Comparison of ENCODE assay signal across 30 cellular contexts in genomic region chr2:120612471-120612870, GRCh38.
"Had no signal": no experiment of that assay in that cellular context is flagged by ENCODE, and none has a peak within 500 bp of the region (broad histone marks: within the 10 kb centered on the region; RNA-seq: fewer than 3 reads in every experiment).

No MANE protein-coding gene starts in this region.

- H3K4me1 Mint-ChIP-seq: activated CD4-positive, alpha-beta T cell treated with anti-CD3 and anti-CD28 coated beads for 36 hours; activated CD4-positive, alpha-beta T cell treated with anti-CD3 and anti-CD28 coated beads, Interleukin-2, amount 10 ng/mL, durations not matched to agents 24 days and 14 days; activated CD8-positive, alpha-beta memory T cell treated with anti-CD3 and anti-CD28 coated beads, Interleukin-2, amount 10 ng/mL, durations not matched to agents 7 days and 5 days; central memory CD8-positive, alpha-beta T cell had no signal

- H3K4me3 ChIP-seq: adrenal gland, breast epithelium, coronary artery, dorsolateral prefrontal cortex, gastrocnemius medialis, heart right ventricle had no signal

- DNase-seq: activated CD4-positive, alpha-beta memory T cell treated with anti-CD3 and anti-CD28 coated beads for 36 hours; activated CD4-positive, alpha-beta T cell treated with anti-CD3 and anti-CD28 coated beads for 36 hours; activated CD4-positive, alpha-beta T cell treated with anti-CD3 and anti-CD28 coated beads, Interleukin-2, amount 10 ng/mL, durations not matched to agents 24 days and 14 days; activated CD4-positive, CD25-positive, alpha-beta regulatory T cell; activated CD4-positive, CD25-positive, alpha-beta regulatory T cell treated with anti-CD3 and anti-CD28 coated beads, Interleukin-2, amount 50 U/mL, for 72 hours; activated CD8-positive, alpha-beta memory T cell treated with anti-CD3 and anti-CD28 coated beads, Interleukin-2, amount 10 ng/mL, durations not matched to agents 7 days and 5 days; activated CD8-positive, alpha-beta memory T cell treated with anti-CD3 and anti-CD28 coated beads, Interleukin-2, amount 50 U/mL, for 4 hours; activated CD8-positive, alpha-beta T cell treated with anti-CD3 and anti-CD28 coated beads, Interleukin-2, amount 10 ng/mL, durations not matched to agents 7 days and 5 days; activated effector memory CD4-positive, alpha-beta T cell treated with anti-CD3 and anti-CD28 coated beads, Interleukin-2, amount 50 U/mL, for 16 hours; activated naive CD4-positive, alpha-beta T cell treated with anti-CD3 and anti-CD28 coated beads for 36 hours; activated T-cell treated with anti-CD3 and anti-CD28 coated beads, Interleukin-2, amount 50 U/mL, for 1 hour; activated T-cell treated with anti-CD3 and anti-CD28 coated beads, Interleukin-2, amount 50 U/mL, for 48 hours; adrenal gland; amygdala; dorsolateral prefrontal cortex; effector memory CD4-positive, alpha-beta T cell; endodermal cell; foreskin keratinocyte; gastrocnemius medialis; heart right ventricle; T-helper 2 cell had no signal

- H3K9me3 Mint-ChIP-seq: activated CD4-positive, alpha-beta memory T cell treated with anti-CD3 and anti-CD28 coated beads for 36 hours; activated CD4-positive, alpha-beta T cell treated with anti-CD3 and anti-CD28 coated beads, Interleukin-2, amount 10 ng/mL, durations not matched to agents 24 days and 14 days; activated naive CD4-positive, alpha-beta T cell treated with anti-CD3 and anti-CD28 coated beads for 36 hours; activated naive CD4-positive, alpha-beta T cell treated with anti-CD3 and anti-CD28 coated beads, Interleukin-2, amount 50 U/mL, for 72 hours; activated T-helper 1 cell treated with anti-CD3 and anti-CD28 coated beads, Interleukin-12 subunit alpha, Interleukin-12 subunit beta, Interleukin-2, Interleukin-4 antibody, amounts not matched to agents 30 ng/mL and 10 ng/mL and 1 ng/mL, durations not matched to agents 14 hours and 24 hours and 36 hours; activated T-helper 2 cell treated with anti-CD3 and anti-CD28 coated beads, Interferon-gamma antibody, Interleukin-2, Interleukin-4, amounts not matched to agents 10 μg/mL and 5 μg/mL and 100 μg/mL, durations not matched to agents 14 hours and 24 hours and 36 hours; brain; central memory CD8-positive, alpha-beta T cell; dendritic cell treated with granulocyte-macrophage colony-stimulating factor and Interleukin-4, amounts not matched to agents 40 ng/mL and 50 ng/mL, for 4 days; endodermal cell had no signal

- H3K9me3 ChIP-seq: adrenal gland, breast epithelium, gastrocnemius medialis, heart right ventricle had no signal

- H3K27ac Mint-ChIP-seq: activated CD4-positive, alpha-beta memory T cell treated with anti-CD3 and anti-CD28 coated beads for 36 hours; activated CD4-positive, alpha-beta T cell treated with anti-CD3 and anti-CD28 coated beads for 36 hours; activated CD4-positive, alpha-beta T cell treated with anti-CD3 and anti-CD28 coated beads, Interleukin-2, amount 10 ng/mL, durations not matched to agents 24 days and 14 days; activated CD8-positive, alpha-beta memory T cell treated with anti-CD3 and anti-CD28 coated beads, Interleukin-2, amount 10 ng/mL, durations not matched to agents 7 days and 5 days; activated CD8-positive, alpha-beta T cell treated with anti-CD3 and anti-CD28 coated beads, Interleukin-2, amount 10 ng/mL, durations not matched to agents 7 days and 5 days; activated naive CD4-positive, alpha-beta T cell treated with anti-CD3 and anti-CD28 coated beads for 36 hours; activated naive CD4-positive, alpha-beta T cell treated with anti-CD3 and anti-CD28 coated beads, Interleukin-2, amount 50 U/mL, for 72 hours; activated T-helper 1 cell treated with anti-CD3 and anti-CD28 coated beads, Interleukin-12 subunit alpha, Interleukin-12 subunit beta, Interleukin-2, Interleukin-4 antibody, amounts not matched to agents 30 ng/mL and 10 ng/mL and 1 ng/mL, durations not matched to agents 14 hours and 24 hours and 36 hours; activated T-helper 2 cell treated with anti-CD3 and anti-CD28 coated beads, Interferon-gamma antibody, Interleukin-2, Interleukin-4, amounts not matched to agents 10 μg/mL and 5 μg/mL and 100 μg/mL, durations not matched to agents 14 hours and 24 hours and 36 hours; dendritic cell treated with granulocyte-macrophage colony-stimulating factor and Interleukin-4, amounts not matched to agents 40 ng/mL and 50 ng/mL, for 4 days; endodermal cell had no signal

- H3K4me1 ChIP-seq: adrenal gland, breast epithelium, foreskin keratinocyte had no signal

- H3K27me3 ChIP-seq: adrenal gland, breast epithelium, gastrocnemius medialis had no signal

- H3K36me3 Mint-ChIP-seq: activated CD4-positive, alpha-beta memory T cell treated with anti-CD3 and anti-CD28 coated beads for 36 hours; activated CD8-positive, alpha-beta memory T cell treated with anti-CD3 and anti-CD28 coated beads, Interleukin-2, amount 10 ng/mL, durations not matched to agents 7 days and 5 days; activated naive CD4-positive, alpha-beta T cell treated with anti-CD3 and anti-CD28 coated beads, Interleukin-2, amount 50 U/mL, for 72 hours; brain had no signal

- ATAC-seq: activated CD4-positive, alpha-beta T cell treated with anti-CD3 and anti-CD28 coated beads for 36 hours; activated CD8-positive, alpha-beta memory T cell treated with anti-CD3 and anti-CD28 coated beads, Interleukin-2, amount 10 ng/mL, durations not matched to agents 7 days and 5 days; activated CD8-positive, alpha-beta T cell treated with anti-CD3 and anti-CD28 coated beads, Interleukin-2, amount 10 ng/mL, durations not matched to agents 7 days and 5 days; activated naive CD4-positive, alpha-beta T cell treated with anti-CD3 and anti-CD28 coated beads, Interleukin-2, amount 50 U/mL, for 72 hours; esophagus mucosa; foreskin keratinocyte; gastrocnemius medialis; heart right ventricle had no signal

- H3K36me3 ChIP-seq: adrenal gland, breast epithelium, gastrocnemius medialis, heart right ventricle had no signal

- H3K4me3 Mint-ChIP-seq: activated CD4-positive, alpha-beta memory T cell treated with anti-CD3 and anti-CD28 coated beads for 36 hours; activated CD4-positive, alpha-beta T cell treated with anti-CD3 and anti-CD28 coated beads for 36 hours; activated CD4-positive, alpha-beta T cell treated with anti-CD3 and anti-CD28 coated beads, Interleukin-2, amount 10 ng/mL, durations not matched to agents 24 days and 14 days; activated CD8-positive, alpha-beta memory T cell treated with anti-CD3 and anti-CD28 coated beads, Interleukin-2, amount 10 ng/mL, durations not matched to agents 7 days and 5 days; activated CD8-positive, alpha-beta T cell treated with anti-CD3 and anti-CD28 coated beads, Interleukin-2, amount 10 ng/mL, durations not matched to agents 7 days and 5 days; activated naive CD4-positive, alpha-beta T cell treated with anti-CD3 and anti-CD28 coated beads for 36 hours; activated T-helper 1 cell treated with anti-CD3 and anti-CD28 coated beads, Interleukin-12 subunit alpha, Interleukin-12 subunit beta, Interleukin-2, Interleukin-4 antibody, amounts not matched to agents 30 ng/mL and 10 ng/mL and 1 ng/mL, durations not matched to agents 14 hours and 24 hours and 36 hours; brain; central memory CD8-positive, alpha-beta T cell; dendritic cell treated with granulocyte-macrophage colony-stimulating factor and Interleukin-4, amounts not matched to agents 40 ng/mL and 50 ng/mL, for 4 days; endodermal cell had no signal

- H3K27me3 Mint-ChIP-seq: activated CD4-positive, alpha-beta memory T cell treated with anti-CD3 and anti-CD28 coated beads for 36 hours; activated CD4-positive, alpha-beta T cell treated with anti-CD3 and anti-CD28 coated beads, Interleukin-2, amount 10 ng/mL, durations not matched to agents 24 days and 14 days; activated CD8-positive, alpha-beta memory T cell treated with anti-CD3 and anti-CD28 coated beads, Interleukin-2, amount 10 ng/mL, durations not matched to agents 7 days and 5 days; dendritic cell treated with granulocyte-macrophage colony-stimulating factor and Interleukin-4, amounts not matched to agents 40 ng/mL and 50 ng/mL, for 4 days had no signal

- H3K27ac ChIP-seq: adrenal gland, breast epithelium, dorsolateral prefrontal cortex, foreskin keratinocyte, gastrocnemius medialis, heart right ventricle had no signal
